ENCODE assay signal across 10 cellular contexts in genomic region chr18:54247488-54248175, GRCh38. TPM values are rescaled to one million over a fixed set of nuclear protein-coding genes. Genes with fewer than 3 reads are reported as not detected.
DNase-seq lines count a peak whose midpoint lies in the region; ATAC-seq and TF ChIP-seq lines count a peak whose summit lies in the region.
"Had no signal": no experiment of that assay in that cellular context is flagged by ENCODE, and none has a peak within 500 bp of the region (broad histone marks: within the 10 kb centered on the region; RNA-seq: fewer than 3 reads in every experiment).

No MANE protein-coding gene starts in this region.

- no peak for TF ChIP-seq CTCF in 22Rv1 (IDR thresholded peaks at IDR 0.05)
- TF ChIP-seq CTCF in GM23338 (conservative IDR thresholded peaks at IDR 0.05; ENCODE audit: low read depth in 2 of 2): no peak
- no peak for TF ChIP-seq CTCF in SU-DHL-6 (IDR thresholded peaks at IDR 0.05; ENCODE audit: insufficient read depth, low read length, poor library complexity, severe bottlenecking)
- no peak for TF ChIP-seq CTCF in heart left ventricle (IDR thresholded peaks at IDR 0.05)

- H3K9me2 ChIP-seq in GM23338 (ENCODE audit: insufficient read depth): no peaks in the 10 kb centered on the region
- H3K9me2 ChIP-seq in SU-DHL-6 (replicated peaks; ENCODE audit: insufficient read depth, low read length): no peaks in the 10 kb centered on the region

- H2AFZ ChIP-seq in GM23338 (no peak overlapping the region), SU-DHL-6 (ENCODE audit: low read depth, low read length, severe bottlenecking) (peak overlapping the region; percentile 79)

- H3K9ac ChIP-seq in SU-DHL-6 (ENCODE audit: low read length) (peak overlapping the region; percentile 25), iPS-18a (ENCODE audit: low read length) (peak overlapping the region; percentile 65)

- peaks cover 12% of the 10 kb centered on the region for H3K27me3 Mint-ChIP-seq in GM23338 (ENCODE audit: insufficient read depth, low read depth, poor library complexity)

- no peaks in the 10 kb centered on the region for H3K79me2 ChIP-seq in GM23338 (replicated peaks; ENCODE audit: insufficient read depth)
- H3K79me2 ChIP-seq in SU-DHL-6 (ENCODE audit: insufficient read depth, low read length): no peaks in the 10 kb centered on the region

- H3K27ac Mint-ChIP-seq in GM23338: peak overlapping the region; percentile 97

- H3K4me1 ChIP-seq in GM23338 (ENCODE audit: insufficient read depth) (peaks cover 16% of the 10 kb centered on the region), iPS-18a (ENCODE audit: control insufficient read depth, low read depth, low read length) (peaks cover 24% of the 10 kb centered on the region), heart left ventricle (peaks cover 0 to 35% (median 9%) of the 10 kb centered on the region in 12 donors)

- DNase-seq in GM23338 (ENCODE audit: low spot score) (peak; percentile 42), DMS 273 (lab: John Stamatoyannopoulos, UW; ENCODE audit: unreplicated experiment) (no peak), heart left ventricle (no peak), mesenteric fat pad (ENCODE audit: low spot score) (no peak)
- DNase-seq: KG1, OCI-M1 had no signal

- H4K20me1 ChIP-seq in GM23338 (replicated peaks; ENCODE audit: insufficient read depth) (no peaks in the 10 kb centered on the region), SU-DHL-6 (ENCODE audit: low read depth, low read length) (no peaks in the 10 kb centered on the region)

- H3K4me2 ChIP-seq in GM23338 (peak overlapping the region; percentile 34), SU-DHL-6 (ENCODE audit: low read depth, low read length, poor library complexity, severe bottlenecking) (peak overlapping the region; percentile 43)

- ATAC-seq in GM23338 (peak; percentile 19), HG03457 (IDR thresholded peaks at IDR 0.05; ENCODE audit: unreplicated experiment) (no peak), heart left ventricle (no peak)

- H3K4me3 ChIP-seq in GM23338 (0 out of 2 replicates have a peak overlapping the region, but pooled peaks have one; percentile 1), SU-DHL-6 (ENCODE audit: insufficient read depth, low read length, poor library complexity, severe bottlenecking) (no peak overlapping the region), iPS-18a (ENCODE audit: low read length) (peak overlapping the region; percentile 47), heart left ventricle (no peak overlapping the region)

- no peaks in the 10 kb centered on the region for H3K27me3 ChIP-seq in GM23338 (ENCODE audit: insufficient read depth)
- no peaks in the 10 kb centered on the region for H3K27me3 ChIP-seq in SU-DHL-6 (ENCODE audit: low read length)
- H3K27me3 ChIP-seq in iPS-18a (ENCODE audit: control insufficient read depth, insufficient read depth, low read length): no peaks in the 10 kb centered on the region
- no peaks in the 10 kb centered on the region for H3K27me3 ChIP-seq in heart left ventricle

- H3K36me3 Mint-ChIP-seq in GM23338 (ENCODE audit: low read depth): no peaks in the 10 kb centered on the region

- no peaks in the 10 kb centered on the region for H3K36me3 ChIP-seq in GM23338 (ENCODE audit: insufficient read depth)
- H3K36me3 ChIP-seq in SU-DHL-6 (ENCODE audit: low read length): no peaks in the 10 kb centered on the region
- H3K36me3 ChIP-seq in iPS-18a (ENCODE audit: control insufficient read depth, low read depth, low read length): no peaks in the 10 kb centered on the region
- H3K36me3 ChIP-seq in heart left ventricle: no peaks in the 10 kb centered on the region

- H3K4me1 Mint-ChIP-seq in GM23338: peaks cover 33% of the 10 kb centered on the region

- 63 to 69% (median 66%) methylated on average over 9 of the region's 9 CpGs for WGBS in heart left ventricle, 4 donors

- TF ChIP-seq POLR2A in heart left ventricle (IDR thresholded peaks at IDR 0.05): no peak

- peak overlapping the region; percentile 14; the same call in 2 of the 3 replicates for H3K4me3 Mint-ChIP-seq in GM23338

- intact Hi-C loops in heart left ventricle (cut with DNase I): no loop called here

- peaks cover 2% of the 10 kb centered on the region; the same call in 2 of the 3 replicates for H3K9me3 Mint-ChIP-seq in GM23338

- H3F3A ChIP-seq in GM23338 (replicated peaks; ENCODE audit: low read depth) (no peaks in the 10 kb centered on the region), SU-DHL-6 (ENCODE audit: insufficient read depth) (peaks cover 13% of the 10 kb centered on the region)

- H3K9me3 ChIP-seq in SU-DHL-6 (ENCODE audit: insufficient read depth, low read length): no peaks in the 10 kb centered on the region
- no peaks in the 10 kb centered on the region for H3K9me3 ChIP-seq in iPS-18a (ENCODE audit: control insufficient read depth, low read depth, low read length)
- no peaks in the 10 kb centered on the region for H3K9me3 ChIP-seq in heart left ventricle

- H3K27ac ChIP-seq in 22Rv1: peak overlapping the region; percentile 42
- H3K27ac ChIP-seq in GM23338 (ENCODE audit: low read depth): peak overlapping the region; percentile 98
- peak overlapping the region; percentile 8 for H3K27ac ChIP-seq in SU-DHL-6 (ENCODE audit: low read depth, low read length)
- peak overlapping the region; percentile 95 for H3K27ac ChIP-seq in iPS-18a (ENCODE audit: low read length)
- H3K27ac ChIP-seq in heart left ventricle: no peak overlapping the region

TF ChIP-seq in GM23338, 12 proteins besides CTCF, POLR2A, EP300 and RAD21 (continues in another document):
- no peak for TF ChIP-seq STAT1 (IDR thresholded peaks at IDR 0.05; ENCODE audit: unreplicated experiment)
- no peak for TF ChIP-seq ZNF462 (CRISPR knock-in tag; IDR thresholded peaks at IDR 0.05)

RNA-seq across cellular contexts. Expression of gene POLI, which starts 21.7 kb away (rescaled TPM):
- 38.3 and 41.5 TPM in 2 replicates for total RNA-seq in GM23338 (2014; rRNA removed; shearing (Covaris generic))
- polyA plus RNA-seq in GM23338 (2016; fragmentation: Nextera tagmentation; extraction: Ambion mirVana) (17.6 and 30.1 TPM in 2 replicates), heart left ventricle (1 to 10 TPM; 6.1 to 9.0 TPM)
- total RNA-seq in heart left ventricle (10 to 100 TPM; 10.3 to 28.1 (median 22.5) TPM), mesenteric fat pad (34.6 TPM)

RNA-seq across cellular contexts. Expression of gene MBD2, which starts 23.2 kb away (rescaled TPM):
- 39.2 and 41.2 TPM in 2 replicates for total RNA-seq in GM23338 (2014; rRNA removed; shearing (Covaris generic))
- polyA plus RNA-seq in GM23338 (2016; fragmentation: Nextera tagmentation; extraction: Ambion mirVana) (10.3 and 11.2 TPM in 2 replicates), heart left ventricle (10 to 100 TPM; 16.8 to 30.9 TPM)
- total RNA-seq in heart left ventricle (10 to 100 TPM; 15.9 to 74.9 (median 48.2) TPM), mesenteric fat pad (153 TPM)

Comparison
In these comparisons a context has a peak if more than half of its experiments do, and no peak if none do; other contexts are left out.
1. H3K27ac ChIP-seq: peak in 22Rv1 (single experiment), GM23338 (single experiment), SU-DHL-6 (single experiment) and iPS-18a (single experiment); none in heart left ventricle (0 of 12).
2. H3K4me3 ChIP-seq: peak in GM23338 (single experiment) and iPS-18a (single experiment); none in SU-DHL-6 (single experiment) and heart left ventricle (0 of 12).